Comparison of ENCODE assay signal across 8 cellular contexts in the genomic region with DNA sequence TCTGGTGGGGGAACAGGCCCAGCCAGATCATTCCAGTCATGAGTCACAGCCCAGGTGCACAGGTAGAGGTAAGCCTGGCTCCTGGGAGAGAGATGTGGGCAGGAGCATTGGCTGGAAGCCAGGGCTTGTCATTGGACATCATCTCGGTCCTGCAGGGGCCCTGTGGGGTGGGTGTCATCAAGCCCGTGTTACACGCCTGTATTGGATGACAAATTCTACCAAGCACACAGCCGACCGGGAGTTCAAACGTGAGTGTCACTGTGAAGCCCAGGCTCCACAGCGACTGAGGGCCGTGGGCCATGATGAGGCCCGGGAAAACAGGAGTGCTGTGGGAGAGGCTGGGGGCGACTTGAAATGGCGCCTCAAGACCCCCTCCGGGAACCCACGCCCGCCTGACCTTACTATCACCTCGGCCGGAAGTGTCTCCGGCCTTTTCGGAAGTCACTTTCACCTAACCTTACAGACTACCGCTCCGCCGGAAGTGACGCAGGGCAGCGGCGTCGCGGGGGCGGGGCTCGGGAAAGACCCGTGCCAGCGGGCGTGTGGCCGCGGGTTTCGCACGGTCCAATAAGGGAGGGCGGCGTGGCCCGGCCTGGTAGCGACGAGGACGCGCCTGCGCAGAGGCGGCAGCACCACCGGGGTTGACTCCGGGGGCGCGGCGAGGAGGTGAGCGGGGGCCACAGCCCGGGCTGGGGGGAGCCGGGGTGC. TPM values are rescaled to one million over a fixed set of nuclear protein-coding genes. Genes with fewer than 3 reads are reported as not detected.
DNase-seq lines count a peak whose midpoint lies in the region; ATAC-seq, FAIRE-seq and TF ChIP-seq lines count a peak whose summit lies in the region.

A gene (plus strand): TSS at position 629 of the 708 bp plus-strand sequence. CDS start 1,293 bp downstream, outside the sequence.

- TF ChIP-seq CTCF in kidney (IDR thresholded peaks at IDR 0.05; ENCODE audit: borderline replicate concordance, extremely low read depth, insufficient read depth): no peak

- H3K4me3 ChIP-seq in kidney (ENCODE audit: low read length in 2 of 2): peak within 1 kb of the TSS; percentile 79 to 91

- H3K36me3 ChIP-seq in kidney (ENCODE audit: control insufficient read depth in 1 of 2, insufficient read depth in 2 of 2, low read length in 2 of 2): peaks cover 12 to 18% of the 10 kb centered on the region in 2 donors

- peak; percentile 99 for DNase-seq in AG20443 (ENCODE audit: low spot score)
- DNase-seq in NCI-H446 treated with DMSO at 0.1 percent for 48 hours (lab: John Stamatoyannopoulos, UW): peak; percentile 94
- peak; percentile 98 for DNase-seq in activated CD4-positive, CD25-positive, alpha-beta regulatory T cell treated with anti-CD3 and anti-CD28 coated beads, Interleukin-2, amount 50 U/mL, for 72 hours
- DNase-seq in cerebellar cortex (ENCODE audit: low spot score): peak; percentile 97
- DNase-seq in kidney: peak; percentile 100
- DNase-seq in stimulated activated CD4-positive, alpha-beta T cell treated with anti-CD3 and anti-CD28 coated beads, Interleukin-15, amount 100 ng/mL, for 24 hours: peak; percentile 98

- no peaks in the 10 kb centered on the region for H3K9me3 ChIP-seq in kidney (ENCODE audit: control insufficient read depth in 1 of 2, low read length in 2 of 2)

- intact Hi-C loops in kidney (cut with DNase I): no loop called here

- ATAC-seq in GM19043 (IDR thresholded peaks at IDR 0.05; ENCODE audit: low read depth, unreplicated experiment): peak; percentile 34
- peak; percentile 58 for ATAC-seq in HG03354 (IDR thresholded peaks at IDR 0.05; ENCODE audit: poor library complexity, severe bottlenecking, unreplicated experiment)

- H3K9ac ChIP-seq in kidney (ENCODE audit: low read length in 2 of 2): peak within 1 kb of the TSS; percentile 97 to 100

- H3K27ac ChIP-seq in kidney (ENCODE audit: low read depth in 2 of 2, low read length in 2 of 2): peak within 1 kb of the TSS; percentile 100

- FAIRE-seq in kidney (lab: Jason Lieb, UNC): no peak

- H3K4me1 ChIP-seq in kidney (ENCODE audit: control insufficient read depth in 1 of 2, insufficient read depth in 1 of 2, low read depth in 1 of 2, low read length in 2 of 2): peaks cover 26 to 37% of the 10 kb centered on the region in 2 donors

RNA-seq across cellular contexts. Expression of the gene that starts here (rescaled TPM):
- 76.0 TPM for total RNA-seq in kidney
- polyA plus RNA-seq in kidney (ENCODE audit: insufficient read depth, low read depth, low replicate concordance): 411 TPM

Comparison
In these comparisons a context has a peak if more than half of its experiments do, and no peak if none do; other contexts are left out.
1. Peak in every context shown above with its lines: DNase-seq, ATAC-seq, H3K4me3 ChIP-seq and H3K27ac ChIP-seq.